8 cellular contexts compared by ENCODE assay signal in genomic region chr11:1570896-1571759, GRCh38. TPM values are rescaled to one million over a fixed set of nuclear protein-coding genes. Genes with fewer than 3 reads are reported as not detected.
A peak's percentile ranks its signal among the peaks of the same experiment; 100 is the strongest.
DNase-seq lines count a peak whose midpoint lies in the region; ATAC-seq and TF ChIP-seq lines count a peak whose summit lies in the region.

No MANE protein-coding gene starts in this region.

- H3K9ac ChIP-seq in Karpas-422 (ENCODE audit: low read length) = no peak overlapping the region

- H3K9me3 ChIP-seq in Karpas-422 (ENCODE audit: low read length) = no peaks in the 10 kb centered on the region

- no peak for TF ChIP-seq CTCF in AG09309 (IDR thresholded peaks at IDR 0.05; ENCODE audit: control insufficient read depth, insufficient read depth, low read depth, low read length, missing control alignments)

- peaks cover 10% of the 10 kb centered on the region for H3K4me1 Mint-ChIP-seq in dendritic cell treated with granulocyte-macrophage colony-stimulating factor and Interleukin-4, amounts not matched to agents 40 ng/mL and 50 ng/mL, for 4 days (ENCODE audit: low read depth)
- H3K4me1 Mint-ChIP-seq in naive B cell = peaks cover 6 to 13% (median 13%) of the 10 kb centered on the region in 3 donors

- H3K36me3 ChIP-seq in Karpas-422 (ENCODE audit: insufficient read depth, low read length) = no peaks in the 10 kb centered on the region

- peaks cover 34% of the 10 kb centered on the region for H3K4me1 ChIP-seq in Karpas-422 (ENCODE audit: low read length)

- H3K4me3 Mint-ChIP-seq in dendritic cell treated with granulocyte-macrophage colony-stimulating factor and Interleukin-4, amounts not matched to agents 40 ng/mL and 50 ng/mL, for 4 days = peak overlapping the region; percentile 45
- peak overlapping the region; percentile 44 to 76 (median 60) for H3K4me3 Mint-ChIP-seq in naive B cell

- no peaks in the 10 kb centered on the region for H3K79me2 ChIP-seq in Karpas-422 (ENCODE audit: low read length)

- H4K20me1 ChIP-seq in Karpas-422 (ENCODE audit: insufficient read depth, low read depth, low read length) = peaks cover 43% of the 10 kb centered on the region

- H3K9me2 ChIP-seq in Karpas-422 (replicated peaks; ENCODE audit: insufficient read depth, low read length) = no peaks in the 10 kb centered on the region

- H3K4me3 ChIP-seq in AG09309 (ENCODE audit: control insufficient read depth, low read depth, low read length) = peak overlapping the region; percentile 23
- no peak overlapping the region for H3K4me3 ChIP-seq in Karpas-422 (ENCODE audit: low read length)

- no peak overlapping the region for H3K27ac Mint-ChIP-seq in dendritic cell treated with granulocyte-macrophage colony-stimulating factor and Interleukin-4, amounts not matched to agents 40 ng/mL and 50 ng/mL, for 4 days
- H3K27ac Mint-ChIP-seq in naive B cell = peak overlapping the region in 3 of 6 donors; percentile 73 to 91 (median 76)

- no peak overlapping the region for H2AFZ ChIP-seq in Karpas-422 (ENCODE audit: low read length)

- no peaks in the 10 kb centered on the region for H3K9me3 Mint-ChIP-seq in dendritic cell treated with granulocyte-macrophage colony-stimulating factor and Interleukin-4, amounts not matched to agents 40 ng/mL and 50 ng/mL, for 4 days
- H3K9me3 Mint-ChIP-seq in naive B cell = no peaks in the 10 kb centered on the region

- DNase-seq in AG09309 (ENCODE audit: low read depth) = no peak
- DNase-seq in Karpas-422 = peak; percentile 53
- DNase-seq in naive B cell = no peak
- DNase-seq in central memory CD4-positive, alpha-beta T cell = no peak
- no peak for DNase-seq in NCI-H1092 treated with DMSO at 0.1 percent for 48 hours (lab: John Stamatoyannopoulos, UW)
- no peak for DNase-seq in cerebellar nuclear complex (lab: John Stamatoyannopoulos, UW)
- DNase-seq in NCI-H2029 treated with DMSO at 0.1 percent for 48 hours (lab: John Stamatoyannopoulos, UW) = no peak

- no peaks in the 10 kb centered on the region for H3K36me3 Mint-ChIP-seq in dendritic cell treated with granulocyte-macrophage colony-stimulating factor and Interleukin-4, amounts not matched to agents 40 ng/mL and 50 ng/mL, for 4 days (ENCODE audit: low read depth)
- H3K36me3 Mint-ChIP-seq in naive B cell = no peaks in the 10 kb centered on the region

- ATAC-seq in naive B cell (ENCODE audit: low read depth in 2 of 2) = no peak

- no peak overlapping the region for H3K4me2 ChIP-seq in Karpas-422 (ENCODE audit: low read depth, low read length, poor library complexity, severe bottlenecking)

- intact Hi-C loops in dendritic cell treated with granulocyte-macrophage colony-stimulating factor and Interleukin-4, amounts not matched to agents 40 ng/mL and 50 ng/mL, for 4 days (cut with micrococcal nuclease) = no loop called here

- H3K27ac ChIP-seq in Karpas-422 (ENCODE audit: low read length) = no peak overlapping the region

- peaks cover 79% of the 10 kb centered on the region for H3K27me3 Mint-ChIP-seq in dendritic cell treated with granulocyte-macrophage colony-stimulating factor and Interleukin-4, amounts not matched to agents 40 ng/mL and 50 ng/mL, for 4 days
- peaks cover 11 to 63% (median 34%) of the 10 kb centered on the region in 3 donors for H3K27me3 Mint-ChIP-seq in naive B cell

- H3K27me3 ChIP-seq in Karpas-422 (ENCODE audit: low read length) = no peaks in the 10 kb centered on the region

RNA-seq across cellular contexts. Expression of gene DUSP8, which starts 0.9 kb away (rescaled TPM):
- not detected in 2 replicates for total RNA-seq in Karpas-422 (2014; rRNA removed; shearing (Covaris generic); ENCODE audit: low replicate concordance)
- polyA plus RNA-seq in naive B cell (ENCODE audit: low read depth in 6 of 6) = under 1 TPM in 3 of 6 donors, not detected in 3; 0.05 to 0.09 (median 0.07) TPM

RNA-seq across cellular contexts. Expression of gene KRTAP5-1, which starts 14.0 kb away (rescaled TPM):
- total RNA-seq in Karpas-422 (2014; rRNA removed; shearing (Covaris generic); ENCODE audit: low replicate concordance) = not detected in 2 replicates
- polyA plus RNA-seq in naive B cell (ENCODE audit: low read depth in 6 of 6) = not detected

RNA-seq across cellular contexts. Expression of gene KRTAP5-2, which starts 27.0 kb away (rescaled TPM):
- total RNA-seq in Karpas-422 (2014; rRNA removed; shearing (Covaris generic); ENCODE audit: low replicate concordance) = not detected in 2 replicates
- not detected for polyA plus RNA-seq in naive B cell (ENCODE audit: low read depth in 6 of 6)

RNA-seq across cellular contexts. Expression of gene KRTAP5-3, which starts 37.1 kb away (rescaled TPM):
- not detected in 2 replicates for total RNA-seq in Karpas-422 (2014; rRNA removed; shearing (Covaris generic); ENCODE audit: low replicate concordance)
- not detected for polyA plus RNA-seq in naive B cell (ENCODE audit: low read depth in 6 of 6)

RNA-seq across cellular contexts. Expression of gene KRTAP5-4, which starts 50.8 kb away (rescaled TPM):
- total RNA-seq in Karpas-422 (2014; rRNA removed; shearing (Covaris generic); ENCODE audit: low replicate concordance) = not detected in 2 replicates
- not detected for polyA plus RNA-seq in naive B cell (ENCODE audit: low read depth in 6 of 6)
